Comparison of ENCODE assay signal across 9 cellular contexts in genomic region chr17:46782250-46782953, GRCh38. TPM values are rescaled to one million over a fixed set of nuclear protein-coding genes. Genes with fewer than 3 reads are reported as not detected.
DNase-seq lines count a peak whose midpoint lies in the region; ATAC-seq, FAIRE-seq and TF ChIP-seq lines count a peak whose summit lies in the region.
"Had no signal": no experiment of that assay in that cellular context is flagged by ENCODE, and none has a peak within 500 bp of the region (broad histone marks: within the 10 kb centered on the region; RNA-seq: fewer than 3 reads in every experiment).

No MANE protein-coding gene starts in this region.

- TF ChIP-seq POLR2A in endothelial cell of umbilical vein (IDR thresholded peaks at IDR 0.05; ENCODE audit: low read depth, low read length) = no peak

- H3K9ac ChIP-seq in OCI-LY3 (ENCODE audit: low read length) (no peak overlapping the region), endothelial cell of umbilical vein (replicated peaks; ENCODE audit: extremely low read depth, insufficient read depth, low read length) (no peak overlapping the region)

- no peaks in the 10 kb centered on the region for H3K79me2 ChIP-seq in OCI-LY3 (ENCODE audit: low read length)
- H3K79me2 ChIP-seq in endothelial cell of umbilical vein (ENCODE audit: control insufficient read depth, insufficient read depth, low read length) = no peaks in the 10 kb centered on the region

- H3K4me2 ChIP-seq in OCI-LY3 (ENCODE audit: low read length) (no peak overlapping the region), endothelial cell of umbilical vein (ENCODE audit: insufficient read depth, low read length) (no peak overlapping the region)

- no peaks in the 10 kb centered on the region for H3K36me3 Mint-ChIP-seq in activated naive CD4-positive, alpha-beta T cell treated with anti-CD3 and anti-CD28 coated beads for 36 hours (ENCODE audit: low read depth)
- H3K36me3 Mint-ChIP-seq in progenitor cell of endocrine pancreas (ENCODE audit: insufficient read depth) = no peaks in the 10 kb centered on the region
- H3K36me3 Mint-ChIP-seq: activated naive CD4-positive, alpha-beta T cell treated with anti-CD3 and anti-CD28 coated beads, Interleukin-2, amount 50 U/mL, for 24 hours had no signal

- H3K36me3 ChIP-seq in OCI-LY3 (replicated peaks; ENCODE audit: low read depth, low read length) = no peaks in the 10 kb centered on the region
- no peaks in the 10 kb centered on the region for H3K36me3 ChIP-seq in endothelial cell of umbilical vein (ENCODE audit: control insufficient read depth in 2 of 2, extremely low read depth in 1 of 2, insufficient read depth in 2 of 2, low read length in 2 of 2)

- H3K9me3 Mint-ChIP-seq in activated naive CD4-positive, alpha-beta T cell treated with anti-CD3 and anti-CD28 coated beads for 36 hours = no peaks in the 10 kb centered on the region
- no peaks in the 10 kb centered on the region for H3K9me3 Mint-ChIP-seq in progenitor cell of endocrine pancreas (ENCODE audit: low read depth)
- H3K9me3 Mint-ChIP-seq: activated naive CD4-positive, alpha-beta T cell treated with anti-CD3 and anti-CD28 coated beads, Interleukin-2, amount 50 U/mL, for 24 hours had no signal

- CTCF ChIA-PET in activated naive CD4-positive, alpha-beta T cell treated with anti-CD3 and anti-CD28 coated beads for 36 hours (lab: Charles Lee) = no interaction called here
- CTCF ChIA-PET in endothelial cell of umbilical vein (lab: Charles Lee) = interaction anchor here (0.6 to 0.9 kb wide), 5 partner anchors 8 to 66 kb away, joined by 3 to 4 read pairs (median 3); no protein-coding TSS in a partner anchor

- POLR2A ChIA-PET in endothelial cell of umbilical vein (lab: Charles Lee) = no interaction called here

- H3K4me3 ChIP-seq in OCI-LY3 (ENCODE audit: low read length) (no peak overlapping the region), endothelial cell of umbilical vein (replicated peaks in 1 of 3; ENCODE audit: insufficient read depth in 1 of 3, low read depth in 1 of 3, low read length in 3 of 3) (no peak overlapping the region)

- no peak overlapping the region for H3K4me3 Mint-ChIP-seq in activated naive CD4-positive, alpha-beta T cell treated with anti-CD3 and anti-CD28 coated beads for 36 hours
- H3K4me3 Mint-ChIP-seq in progenitor cell of endocrine pancreas (ENCODE audit: low read depth) = no peak overlapping the region
- H3K4me3 Mint-ChIP-seq: activated naive CD4-positive, alpha-beta T cell treated with anti-CD3 and anti-CD28 coated beads, Interleukin-2, amount 50 U/mL, for 24 hours had no signal

- H3K4me1 Mint-ChIP-seq in activated naive CD4-positive, alpha-beta T cell treated with anti-CD3 and anti-CD28 coated beads for 36 hours (ENCODE audit: low read depth) = no peaks in the 10 kb centered on the region
- H3K4me1 Mint-ChIP-seq in progenitor cell of endocrine pancreas (ENCODE audit: low read depth) = peaks cover 9% of the 10 kb centered on the region
- H3K4me1 Mint-ChIP-seq: activated naive CD4-positive, alpha-beta T cell treated with anti-CD3 and anti-CD28 coated beads, Interleukin-2, amount 50 U/mL, for 24 hours had no signal

- FAIRE-seq in endothelial cell of umbilical vein (lab: Jason Lieb, UNC) = peak; percentile 56

- no peak overlapping the region for H2AFZ ChIP-seq in OCI-LY3 (ENCODE audit: low read depth, low read length)
- no peak overlapping the region for H2AFZ ChIP-seq in endothelial cell of umbilical vein (ENCODE audit: low read depth, low read length)

- BruUV-seq in endothelial cell of umbilical vein (replicated peaks; lab: Mats Ljungman, UMichigan) = no TSS peak

- no peaks in the 10 kb centered on the region for H3K9me1 ChIP-seq in endothelial cell of umbilical vein (replicated peaks; ENCODE audit: control insufficient read depth, extremely low read depth, insufficient read depth, low read length)

- no peak overlapping the region for H3K27ac ChIP-seq in OCI-LY3 (ENCODE audit: low read length)
- H3K27ac ChIP-seq in endothelial cell of umbilical vein (ENCODE audit: insufficient read depth, low read depth, low read length) = no peak overlapping the region

- ATAC-seq in HG03095 (IDR thresholded peaks at IDR 0.05; ENCODE audit: unreplicated experiment) (no peak), HG03108 (IDR thresholded peaks at IDR 0.05; ENCODE audit: unreplicated experiment) (no peak)

- peaks cover 6% of the 10 kb centered on the region; the same call in 1 of the 2 replicates for H3K27me3 ChIP-seq in OCI-LY3 (ENCODE audit: low read depth, low read length)
- H3K27me3 ChIP-seq in endothelial cell of umbilical vein (ENCODE audit: control insufficient read depth in 2 of 2, insufficient read depth in 2 of 2, low read length in 2 of 2) = peaks cover 0 to 2% of the 10 kb centered on the region in 2 experiments

- no peaks in the 10 kb centered on the region for H3K9me3 ChIP-seq in OCI-LY3 (ENCODE audit: insufficient read depth, low read length)
- H3K9me3 ChIP-seq in endothelial cell of umbilical vein (replicated peaks; ENCODE audit: control insufficient read depth, insufficient read depth, low read length) = no peaks in the 10 kb centered on the region

- no peaks in the 10 kb centered on the region for H3K27me3 Mint-ChIP-seq in activated naive CD4-positive, alpha-beta T cell treated with anti-CD3 and anti-CD28 coated beads for 36 hours (ENCODE audit: low read depth)
- peaks cover 27% of the 10 kb centered on the region for H3K27me3 Mint-ChIP-seq in progenitor cell of endocrine pancreas

- H3K4me1 ChIP-seq in OCI-LY3 (ENCODE audit: low read length) = no peaks in the 10 kb centered on the region
- H3K4me1 ChIP-seq in endothelial cell of umbilical vein (ENCODE audit: control insufficient read depth, extremely low read depth, insufficient read depth, low read length) = no peaks in the 10 kb centered on the region

- H4K20me1 ChIP-seq in OCI-LY3 (ENCODE audit: insufficient read depth, low read length) = no peaks in the 10 kb centered on the region
- no peaks in the 10 kb centered on the region for H4K20me1 ChIP-seq in endothelial cell of umbilical vein (replicated peaks; ENCODE audit: control insufficient read depth, extremely low read depth, insufficient read depth, low read length)

- DNase-seq in activated naive CD4-positive, alpha-beta T cell treated with anti-CD3 and anti-CD28 coated beads for 36 hours = peak; percentile 38
- DNase-seq in activated naive CD4-positive, alpha-beta T cell treated with anti-CD3 and anti-CD28 coated beads, Interleukin-2, amount 50 U/mL, for 16 hours = no peak
- peak; percentile 41 for DNase-seq in endothelial cell of umbilical vein (ENCODE audit: low read depth, low spot score)
- DNase-seq in progenitor cell of endocrine pancreas (ENCODE audit: low spot score, unreplicated experiment) = no peak
- DNase-seq in GM19240 (ENCODE audit: insufficient read length, low spot score) = no peak

- intact Hi-C loops in activated naive CD4-positive, alpha-beta T cell treated with anti-CD3 and anti-CD28 coated beads for 36 hours (cut with micrococcal nuclease) = no loop called here
- intact Hi-C loops in endothelial cell of umbilical vein (cut with micrococcal nuclease) = loop anchor here (10.0 kb wide), 1 partner anchor 52 kb away; no protein-coding TSS in a partner anchor

- no peak overlapping the region for H3K27ac Mint-ChIP-seq in activated naive CD4-positive, alpha-beta T cell treated with anti-CD3 and anti-CD28 coated beads for 36 hours
- H3K27ac Mint-ChIP-seq in progenitor cell of endocrine pancreas = no peak overlapping the region
- H3K27ac Mint-ChIP-seq: activated naive CD4-positive, alpha-beta T cell treated with anti-CD3 and anti-CD28 coated beads, Interleukin-2, amount 50 U/mL, for 24 hours had no signal

- dilution Hi-C loops in endothelial cell of umbilical vein (cut with MboI; ENCODE audit: extremely low pct_ligation_motif_present, low sequenced_read_pairs) = no loop called here

- TF ChIP-seq CTCF in OCI-LY3 (IDR thresholded peaks at IDR 0.05; ENCODE audit: low read depth, low read length) (peak; percentile 77), endothelial cell of umbilical vein (IDR thresholded peaks at IDR 0.05; ENCODE audit: extremely low read depth in 1 of 2, insufficient read depth in 1 of 2, low read depth in 1 of 2, low read length in 2 of 2) (peak; percentile 61 to 87), progenitor cell of endocrine pancreas (IDR thresholded peaks at IDR 0.05; ENCODE audit: unreplicated experiment) (peak; percentile 63)

TF ChIP-seq in endothelial cell of umbilical vein, 7 proteins besides CTCF, POLR2A, EP300 and RAD21:
- TF ChIP-seq MAX (IDR thresholded peaks at IDR 0.05; ENCODE audit: insufficient read depth, insufficient read length) (no peak), POLR2AphosphoS5 (IDR thresholded peaks at IDR 0.05; ENCODE audit: insufficient read depth, low read depth, low read length) (no peak), EZH2 (IDR thresholded peaks at IDR 0.05; ENCODE audit: borderline replicate concordance, low read depth, low read length, severe bottlenecking) (no peak), MYC (IDR thresholded peaks at IDR 0.05; ENCODE audit: low read depth, low read length) (no peak), FOS (IDR thresholded peaks at IDR 0.05; ENCODE audit: borderline replicate concordance, insufficient read depth, low read length) (no peak), GATA2 (IDR thresholded peaks at IDR 0.05; ENCODE audit: insufficient read depth, insufficient read length, low read depth, low read length) (no peak), JUN (IDR thresholded peaks at IDR 0.05; ENCODE audit: borderline replicate concordance, insufficient read depth, insufficient read length, low read depth) (no peak)

RNA-seq across cellular contexts. Expression of gene WNT3, which starts 36.1 kb away (rescaled TPM):
- not detected for total RNA-seq in activated naive CD4-positive, alpha-beta T cell treated with anti-CD3 and anti-CD28 coated beads for 36 hours
- total RNA-seq in endothelial cell of umbilical vein (2.0 and 2.1 TPM in 2 replicates), progenitor cell of endocrine pancreas (7.2 and 8.1 TPM in 2 replicates)
- polyA plus RNA-seq in endothelial cell of umbilical vein = 1.4 TPM in 2 replicates
- polyA plus RNA-seq in endothelial cell of umbilical vein (2011; cell fraction: cytosol; rRNA removed) = 1.1 and 1.2 TPM in 2 replicates
- 6.3 and 7.0 TPM in 2 replicates for polyA plus RNA-seq in endothelial cell of umbilical vein (2011; cell fraction: nucleus; rRNA removed)
- polyA plus RNA-seq in endothelial cell of umbilical vein (2012) = 2.1 and 2.4 TPM in 2 replicates
- polyA minus RNA-seq in endothelial cell of umbilical vein = 1.2 and 2.1 TPM in 2 replicates
- 1.8 TPM for polyA minus RNA-seq in endothelial cell of umbilical vein (2011; cell fraction: cytosol; rRNA and poly(A)+ RNA removed)
- 0.82 and 1.1 TPM in 2 replicates for polyA minus RNA-seq in endothelial cell of umbilical vein (2011; cell fraction: nucleus; rRNA and poly(A)+ RNA removed)

Comparison
In these comparisons a context has a peak if more than half of its experiments do, and no peak if none do; other contexts are left out.
1. DNase-seq: peak in activated naive CD4-positive, alpha-beta T cell treated with anti-CD3 and anti-CD28 coated beads for 36 hours (single experiment) and endothelial cell of umbilical vein (single experiment); none in activated naive CD4-positive, alpha-beta T cell treated with anti-CD3 and anti-CD28 coated beads, Interleukin-2, amount 50 U/mL, for 16 hours (single experiment), progenitor cell of endocrine pancreas (single experiment) and GM19240 (single experiment).
2. Peak in every context shown above with its lines, with median percentiles within 50 percentile points of each other: CTCF ChIP-seq.